In the genomic region with DNA sequence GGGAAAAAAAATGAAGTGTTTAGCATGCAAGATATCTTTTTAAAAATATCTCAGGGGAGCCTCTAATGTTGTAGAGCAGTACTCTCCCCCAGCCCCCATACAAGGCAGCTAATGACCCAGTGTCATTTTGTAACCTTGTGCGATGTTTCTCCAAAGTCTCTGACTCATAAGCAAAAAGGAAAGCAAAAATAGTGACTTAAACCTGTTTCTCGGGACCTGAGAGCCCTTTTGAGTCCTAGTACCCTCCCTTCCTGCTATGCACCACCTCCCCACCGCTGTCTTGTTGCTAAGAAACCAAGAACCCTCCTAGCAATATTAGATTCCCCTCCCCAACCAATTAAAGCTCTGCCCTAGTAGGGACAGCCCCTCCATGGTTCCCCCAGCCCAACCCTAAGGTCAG, we compare ENCODE assay signal across 9 cellular contexts. TPM values are rescaled to one million over a fixed set of nuclear protein-coding genes. Genes with fewer than 3 reads are reported as not detected.
DNase-seq lines count a peak whose midpoint lies in the region; ATAC-seq and TF ChIP-seq lines count a peak whose summit lies in the region.
"Had no signal": no experiment of that assay in that cellular context is flagged by ENCODE, and none has a peak within 500 bp of the region (broad histone marks: within the 10 kb centered on the region; RNA-seq: fewer than 3 reads in every experiment).

No MANE protein-coding gene starts in this region.

- H3K4me3 ChIP-seq in adipocyte (ENCODE audit: low read length) = peak overlapping the region; percentile 12
- H3K4me3 ChIP-seq in coronary artery = no peak overlapping the region
- no peak overlapping the region for H3K4me3 ChIP-seq in ascending aorta
- H3K4me3 ChIP-seq: pancreas had no signal

- peak overlapping the region; percentile 70 for H3K4me3 Mint-ChIP-seq in CD4-positive, alpha-beta T cell

- peak overlapping the region; percentile 34 for H3K9ac ChIP-seq in adipocyte (ENCODE audit: low read length)

- peaks cover 50% of the 10 kb centered on the region for H3K4me1 ChIP-seq in adipocyte (ENCODE audit: control insufficient read depth, insufficient read depth, low read length)
- H3K4me1 ChIP-seq in ascending aorta = peaks cover 3 to 4% of the 10 kb centered on the region in 2 donors

- no peaks in the 10 kb centered on the region for H3K36me3 Mint-ChIP-seq in CD4-positive, alpha-beta T cell (ENCODE audit: low read depth)

- H3K9me3 ChIP-seq in CD4-positive, alpha-beta T cell (ENCODE audit: control insufficient read depth, low read length) = no peaks in the 10 kb centered on the region
- no peaks in the 10 kb centered on the region for H3K9me3 ChIP-seq in adipocyte (ENCODE audit: control insufficient read depth, low read length)
- H3K9me3 ChIP-seq in ascending aorta = no peaks in the 10 kb centered on the region
- H3K9me3 ChIP-seq: pancreas had no signal

- peaks cover 30% of the 10 kb centered on the region for H3K4me1 Mint-ChIP-seq in CD4-positive, alpha-beta T cell (ENCODE audit: low read depth)

- POLR2A ChIA-PET in CD4-positive, alpha-beta T cell (lab: Charles Lee) = no interaction called here

- H3K27me3 ChIP-seq in CD4-positive, alpha-beta T cell (ENCODE audit: control insufficient read depth, insufficient read depth, low read length) = no peaks in the 10 kb centered on the region
- H3K27me3 ChIP-seq in adipocyte (replicated peaks; ENCODE audit: control insufficient read depth, insufficient read depth, low read length) = no peaks in the 10 kb centered on the region
- no peaks in the 10 kb centered on the region for H3K27me3 ChIP-seq in ascending aorta
- H3K27me3 ChIP-seq: pancreas had no signal

- peak overlapping the region; percentile 28 for H3K27ac Mint-ChIP-seq in CD4-positive, alpha-beta T cell

- intact Hi-C loops in CD4-positive, alpha-beta T cell (cut with DNase I, micrococcal nuclease) = no loop called here
- intact Hi-C loops in ascending aorta (cut with DNase I) = no loop called here

- TF ChIP-seq CTCF in CD4-positive, alpha-beta T cell (IDR thresholded peaks at IDR 0.05) = no peak
- TF ChIP-seq CTCF in coronary artery (IDR thresholded peaks at IDR 0.05) = no peak
- TF ChIP-seq CTCF in ascending aorta (IDR thresholded peaks at IDR 0.05) = no peak

- H3K27ac ChIP-seq in CD4-positive, alpha-beta T cell (ENCODE audit: low read depth, low read length) = no peak overlapping the region
- no peak overlapping the region for H3K27ac ChIP-seq in coronary artery
- no peak overlapping the region for H3K27ac ChIP-seq in ascending aorta
- H3K27ac ChIP-seq: pancreas had no signal

- H3K36me3 ChIP-seq in adipocyte (ENCODE audit: control insufficient read depth, insufficient read depth, low read length, severe bottlenecking) (no peaks in the 10 kb centered on the region), ascending aorta (no peaks in the 10 kb centered on the region)
- H3K36me3 ChIP-seq: pancreas had no signal

- H3K27me3 Mint-ChIP-seq in CD4-positive, alpha-beta T cell = peaks cover 5% of the 10 kb centered on the region

- ATAC-seq in CD4-positive, alpha-beta T cell (ENCODE audit: poor library complexity) = peak; percentile 59
- ATAC-seq in GM19463 (IDR thresholded peaks at IDR 0.05; ENCODE audit: unreplicated experiment) (peak; percentile 92), HG03460 (IDR thresholded peaks at IDR 0.05; ENCODE audit: unreplicated experiment) (peak; percentile 71)

- H3K9me3 Mint-ChIP-seq in CD4-positive, alpha-beta T cell = no peaks in the 10 kb centered on the region

- CTCF ChIA-PET in CD4-positive, alpha-beta T cell (lab: Charles Lee) = interaction anchor here (0.7 to 1.4 kb wide), 2 partner anchors 10 to 33 kb away, joined by 3 to 9 read pairs; a partner anchor contains a TSS

- peak in 4 of 10 experiments; percentile 5 to 32 (median 18) for DNase-seq in CD4-positive, alpha-beta T cell
- DNase-seq in adipocyte (ENCODE audit: low read depth) (peak; percentile 34), coronary artery (ENCODE audit: low spot score) (no peak), ascending aorta (ENCODE audit: low spot score in 2 of 2) (no peak), NCI-H1092 treated with DMSO at 0.1 percent for 48 hours (lab: John Stamatoyannopoulos, UW) (no peak)
- peak in 2 of 3 donors; percentile 25 to 50 for DNase-seq in stimulated activated CD4-positive, alpha-beta T cell treated with anti-CD3 and anti-CD28 coated beads, TNF-alpha, amount 100 ng/mL, for 48 hours (ENCODE audit: low read depth in 3 of 3)

RNA-seq across cellular contexts. Expression of a gene that starts 2.8 kb away (rescaled TPM):
- total RNA-seq in CD4-positive, alpha-beta T cell = 1 to 10 TPM in 1 of 2 experiments, under 1 TPM in 1; 0.78 to 1.5 TPM
- 7.9 TPM for total RNA-seq in ascending aorta

RNA-seq across cellular contexts. Expression of a gene that starts 21.5 kb away (rescaled TPM):
- not detected for total RNA-seq in CD4-positive, alpha-beta T cell
- total RNA-seq in ascending aorta = 0.85 TPM

RNA-seq across cellular contexts. Expression of a gene that starts 32.4 kb away (rescaled TPM):
- total RNA-seq in CD4-positive, alpha-beta T cell = 10 to 100 TPM; 44.6 to 44.7 TPM
- total RNA-seq in ascending aorta = 36.7 TPM

RNA-seq across cellular contexts. Expression of a gene that starts 35.9 kb away (rescaled TPM):
- 10 to 100 TPM; 10.2 to 10.3 TPM for total RNA-seq in CD4-positive, alpha-beta T cell
- total RNA-seq in ascending aorta = 463 TPM

RNA-seq across cellular contexts. Expression of a gene that starts 42.4 kb away (rescaled TPM):
- not detected for total RNA-seq in CD4-positive, alpha-beta T cell
- total RNA-seq in ascending aorta = not detected

Comparison
In these comparisons a context has a peak if more than half of its experiments do, and no peak if none do; other contexts are left out.
1. DNase-seq: peak in adipocyte (single experiment) and stimulated activated CD4-positive, alpha-beta T cell treated with anti-CD3 and anti-CD28 coated beads, TNF-alpha, amount 100 ng/mL, for 48 hours (2 of 3); none in coronary artery (single experiment), ascending aorta (0 of 2) and NCI-H1092 treated with DMSO at 0.1 percent for 48 hours (single experiment).
2. Peak in every context shown above with its lines, with median percentiles within 50 percentile points of each other: ATAC-seq.